In the genomic region with DNA sequence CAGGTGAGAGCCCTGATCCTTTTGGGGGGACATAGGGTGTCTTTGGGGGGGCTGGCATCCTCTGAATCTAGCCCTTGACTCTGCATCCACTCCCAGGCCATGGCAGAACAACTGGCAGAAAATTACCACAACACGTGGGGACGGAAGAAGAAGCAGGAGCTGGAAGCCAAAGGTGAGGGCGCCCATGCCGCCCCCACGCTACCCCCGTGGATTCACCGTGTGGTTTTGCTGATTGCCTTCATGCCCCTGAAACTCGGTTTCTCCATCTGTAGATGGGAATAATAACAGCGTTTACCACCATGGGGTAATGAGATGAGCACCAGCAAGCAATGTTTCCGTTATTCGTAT, we compare ENCODE assay signal across 3 cellular contexts.
TF ChIP-seq lines count a peak whose summit lies in the region.

No MANE protein-coding gene starts in this region.

TF ChIP-seq in SK-N-SH, 30 proteins besides CTCF, POLR2A, EP300 and RAD21 (continued from another document):
- TF ChIP-seq, protein P1, sequence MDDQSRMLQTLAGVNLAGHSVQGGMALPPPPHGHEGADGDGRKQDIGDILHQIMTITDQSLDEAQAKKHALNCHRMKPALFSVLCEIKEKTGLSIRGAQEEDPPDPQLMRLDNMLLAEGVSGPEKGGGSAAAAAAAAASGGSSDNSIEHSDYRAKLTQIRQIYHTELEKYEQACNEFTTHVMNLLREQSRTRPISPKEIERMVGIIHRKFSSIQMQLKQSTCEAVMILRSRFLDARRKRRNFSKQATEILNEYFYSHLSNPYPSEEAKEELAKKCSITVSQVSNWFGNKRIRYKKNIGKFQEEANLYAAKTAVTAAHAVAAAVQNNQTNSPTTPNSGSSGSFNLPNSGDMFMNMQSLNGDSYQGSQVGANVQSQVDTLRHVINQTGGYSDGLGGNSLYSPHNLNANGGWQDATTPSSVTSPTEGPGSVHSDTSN (IDR thresholded peaks at IDR 0.05): no peak
- TF ChIP-seq JUND (IDR thresholded peaks at IDR 0.05): no peak
- TF ChIP-seq TCF12 (IDR thresholded peaks at IDR 0.05): no peak
- no peak for TF ChIP-seq GATA2 (CRISPR knock-in tag; IDR thresholded peaks at IDR 0.05)
- TF ChIP-seq SIN3A (IDR thresholded peaks at IDR 0.05; ENCODE audit: borderline replicate concordance, low read depth, low read length): no peak
TF ChIP-seq in SK-N-SH: peak in this region for 0.

TF ChIP-seq in SK-N-SH treated with all-trans-retinoic acid at 6 μM for 48 hours, 23 proteins besides CTCF, POLR2A, EP300 and RAD21 (continued from another document):
- TF ChIP-seq CSDC2 (CRISPR knock-in tag; IDR thresholded peaks at IDR 0.05) (no peak), GLIS3 (CRISPR knock-in tag; IDR thresholded peaks at IDR 0.05) (no peak)

TF ChIP-seq in HEK293, 187 proteins besides CTCF, POLR2A, EP300 and RAD21 (continued from another document):
- TF ChIP-seq ZFHX2 (tag by site-specific recombination; conservative IDR thresholded peaks at IDR 0.05): 0 out of 2 replicates have a peak, but pooled peaks have one; percentile 29
- TF ChIP-seq, protein P2, sequence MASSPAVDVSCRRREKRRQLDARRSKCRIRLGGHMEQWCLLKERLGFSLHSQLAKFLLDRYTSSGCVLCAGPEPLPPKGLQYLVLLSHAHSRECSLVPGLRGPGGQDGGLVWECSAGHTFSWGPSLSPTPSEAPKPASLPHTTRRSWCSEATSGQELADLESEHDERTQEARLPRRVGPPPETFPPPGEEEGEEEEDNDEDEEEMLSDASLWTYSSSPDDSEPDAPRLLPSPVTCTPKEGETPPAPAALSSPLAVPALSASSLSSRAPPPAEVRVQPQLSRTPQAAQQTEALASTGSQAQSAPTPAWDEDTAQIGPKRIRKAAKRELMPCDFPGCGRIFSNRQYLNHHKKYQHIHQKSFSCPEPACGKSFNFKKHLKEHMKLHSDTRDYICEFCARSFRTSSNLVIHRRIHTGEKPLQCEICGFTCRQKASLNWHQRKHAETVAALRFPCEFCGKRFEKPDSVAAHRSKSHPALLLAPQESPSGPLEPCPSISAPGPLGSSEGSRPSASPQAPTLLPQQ (tag by site-specific recombination; IDR thresholded peaks at IDR 0.05): no peak
- TF ChIP-seq, protein P1 (CRISPR knock-in tag; IDR thresholded peaks at IDR 0.05): no peak
- no peak for TF ChIP-seq ZNF792 (tag by site-specific recombination; IDR thresholded peaks at IDR 0.05)
- TF ChIP-seq ZNF76 (tag by site-specific recombination; IDR thresholded peaks at IDR 0.05; ENCODE audit: borderline replicate concordance, low read depth): no peak
- TF ChIP-seq KLF8 (tag by site-specific recombination; IDR thresholded peaks at IDR 0.05): no peak
